Comparison of ENCODE assay signal across 5 cellular contexts in genomic region chr1:109249654-109250401, GRCh38. TPM values are rescaled to one million over a fixed set of nuclear protein-coding genes. Genes with fewer than 3 reads are reported as not detected.
A peak's percentile ranks its signal among the peaks of the same experiment; 100 is the strongest.
DNase-seq lines count a peak whose midpoint lies in the region; ATAC-seq and TF ChIP-seq lines count a peak whose summit lies in the region.

No MANE protein-coding gene starts in this region.

- no CpG with 5 or more reads among the region's 80 CpGs for WGBS in gastroesophageal sphincter (ENCODE audit: low coverage in 1 of 2), 2 donors

- TF ChIP-seq CTCF in KMS-11 (conservative IDR thresholded peaks at IDR 0.05; ENCODE audit: low read depth, low read length) (no peak), gastroesophageal sphincter (IDR thresholded peaks at IDR 0.05) (no peak)

- no peak for TF ChIP-seq EP300 in gastroesophageal sphincter (IDR thresholded peaks at IDR 0.05)

- peak overlapping the region; percentile 61 for H3K4me2 ChIP-seq in KMS-11

- TF ChIP-seq POLR2A in gastroesophageal sphincter (IDR thresholded peaks at IDR 0.05) = no peak

- peaks cover 10% of the 10 kb centered on the region for H3K4me1 ChIP-seq in KMS-11 (ENCODE audit: low read depth, poor library complexity, severe bottlenecking)
- H3K4me1 ChIP-seq in gastroesophageal sphincter = peaks cover 0 to 53% (median 22%) of the 10 kb centered on the region in 3 donors
- peaks cover 0 to 30% (median 28%) of the 10 kb centered on the region in 5 donors for H3K4me1 ChIP-seq in subcutaneous abdominal adipose tissue (ENCODE audit: control insufficient read depth in 5 of 5, insufficient read depth in 5 of 5, low read length in 5 of 5)

- H3K27ac ChIP-seq in KMS-11 = no peak overlapping the region
- H3K27ac ChIP-seq in gastroesophageal sphincter = peak overlapping the region in 3 of 4 donors; percentile 63 to 70 (median 68)
- no peak overlapping the region for H3K27ac ChIP-seq in subcutaneous abdominal adipose tissue (ENCODE audit: low read depth, low read length)

- H3K9me3 ChIP-seq in gastroesophageal sphincter (no peaks in the 10 kb centered on the region), subcutaneous abdominal adipose tissue (ENCODE audit: control insufficient read depth in 5 of 5, low read length in 5 of 5) (no peaks in the 10 kb centered on the region)

- peak overlapping the region; percentile 25; the same call in 1 of the 2 replicates for H3K9ac ChIP-seq in KMS-11
- H3K9ac ChIP-seq in subcutaneous abdominal adipose tissue (ENCODE audit: low read length in 5 of 5) = no peak overlapping the region

- no peak for DNase-seq in globus pallidus (ENCODE audit: low spot score)

- peak; percentile 42 for ATAC-seq in GM21390 (IDR thresholded peaks at IDR 0.05; ENCODE audit: unreplicated experiment)
- peak; percentile 18 for ATAC-seq in gastroesophageal sphincter

- H3K27me3 ChIP-seq in KMS-11 (ENCODE audit: insufficient read depth, low read depth) = no peaks in the 10 kb centered on the region
- peaks cover 6% of the 10 kb centered on the region for H3K27me3 ChIP-seq in gastroesophageal sphincter
- peaks cover 0 to 11% (median 4%) of the 10 kb centered on the region in 5 donors for H3K27me3 ChIP-seq in subcutaneous abdominal adipose tissue (ENCODE audit: control insufficient read depth in 5 of 5, insufficient read depth in 4 of 5, low read length in 5 of 5)

- no peaks in the 10 kb centered on the region for H3K79me2 ChIP-seq in KMS-11 (ENCODE audit: insufficient read depth, low read depth)

- H4K20me1 ChIP-seq in KMS-11 (ENCODE audit: insufficient read depth) = no peaks in the 10 kb centered on the region

- H3K36me3 ChIP-seq in KMS-11 (ENCODE audit: insufficient read depth) (no peaks in the 10 kb centered on the region), gastroesophageal sphincter (no peaks in the 10 kb centered on the region), subcutaneous abdominal adipose tissue (ENCODE audit: control insufficient read depth in 5 of 5, insufficient read depth in 5 of 5, low read length in 5 of 5) (no peaks in the 10 kb centered on the region)

- H2AFZ ChIP-seq in KMS-11 (ENCODE audit: low read depth) = peak overlapping the region; percentile 74

- H3K4me3 ChIP-seq in KMS-11 (IDR thresholded peaks at IDR 0.05; ENCODE audit: insufficient read depth, low read depth, low read length) = peak overlapping the region; percentile 44
- peak overlapping the region; percentile 39 to 82 for H3K4me3 ChIP-seq in gastroesophageal sphincter
- peak overlapping the region in 4 of 5 donors; percentile 39 to 57 (median 50) for H3K4me3 ChIP-seq in subcutaneous abdominal adipose tissue (ENCODE audit: low read depth in 1 of 5, low read length in 5 of 5)

RNA-seq across cellular contexts. Expression of gene CELSR2, which starts 0.5 kb away (rescaled TPM):
- total RNA-seq in gastroesophageal sphincter = 10 to 100 TPM in 2 of 4 donors, 1 to 10 TPM in 2; 5.7 to 18.6 (median 9.1) TPM

RNA-seq across cellular contexts. Expression of gene PSRC1, which starts 33.1 kb away (rescaled TPM):
- 10 to 100 TPM in 2 of 4 donors, 1 to 10 TPM in 2; 6.9 to 26.9 (median 10.3) TPM for total RNA-seq in gastroesophageal sphincter

RNA-seq across cellular contexts. Expression of gene SARS1, which starts 36.1 kb away (rescaled TPM):
- 100 to 1,000 TPM; 154 to 187 (median 158) TPM for total RNA-seq in gastroesophageal sphincter

RNA-seq across cellular contexts. Expression of gene MYBPHL, which starts 57.0 kb away (rescaled TPM):
- under 1 TPM in 1 of 4 donors, not detected in 3; 0.46 TPM for total RNA-seq in gastroesophageal sphincter

Comparison
In these comparisons a context has a peak if more than half of its experiments do, and no peak if none do; other contexts are left out.
1. H3K27ac ChIP-seq: peak in gastroesophageal sphincter (3 of 4); none in KMS-11 (single experiment) and subcutaneous abdominal adipose tissue (single experiment).
2. Peak in every context shown above with its lines, with median percentiles within 50 percentile points of each other: H3K4me3 ChIP-seq.